Comparison of ENCODE assay signal across 18 cellular contexts in the genomic region with DNA sequence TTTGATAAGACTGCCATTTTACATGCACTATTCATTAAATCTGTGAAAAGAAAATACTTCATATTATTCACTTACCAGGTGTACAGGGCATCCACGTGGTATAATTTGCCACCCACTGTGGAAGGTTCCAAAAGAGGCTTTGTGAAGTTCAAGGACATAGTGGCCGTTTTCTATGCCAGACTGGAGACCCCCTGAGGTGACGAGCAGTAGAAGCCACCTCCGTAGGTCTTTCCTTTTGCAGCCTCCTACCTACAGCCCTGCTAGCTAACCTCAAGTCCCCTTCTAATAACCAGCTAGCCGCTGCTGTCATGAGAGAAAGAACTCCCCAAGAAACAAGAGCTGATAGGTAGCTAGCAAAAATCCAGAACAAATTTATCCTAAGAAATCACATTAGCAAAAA.
"Had no signal": no experiment of that assay in that cellular context is flagged by ENCODE, and none has a peak within 500 bp of the region (broad histone marks: within the 10 kb centered on the region; RNA-seq: fewer than 3 reads in every experiment).

No MANE protein-coding gene starts in this region.

- H3K9me3 ChIP-seq: esophagus muscularis mucosa, gastroesophageal sphincter, heart left ventricle, prostate gland, tibial nerve, uterus had no signal

- H3K4me2 ChIP-seq: neural progenitor cell had no signal

- H3K27me3 ChIP-seq: cardiac muscle cell, esophagus muscularis mucosa, gastroesophageal sphincter, heart left ventricle, neural progenitor cell, tibial nerve, uterus had no signal

- ATAC-seq: activated CD4-positive, alpha-beta T cell treated with anti-CD3 and anti-CD28 coated beads for 36 hours; gastroesophageal sphincter; heart left ventricle; naive thymus-derived CD4-positive, alpha-beta T cell; right cardiac atrium had no signal

- H3K4me1 ChIP-seq: esophagus muscularis mucosa, gastroesophageal sphincter, prostate gland, uterus had no signal

- H2AFZ ChIP-seq: neural progenitor cell had no signal

- H3K36me3 ChIP-seq: cardiac muscle cell, gastroesophageal sphincter, neural progenitor cell, prostate gland, tibial nerve, uterus had no signal

- H3K4me3 ChIP-seq: cardiac muscle cell, esophagus muscularis mucosa, gastroesophageal sphincter, heart left ventricle, neural progenitor cell, prostate gland, skin epidermis, tibial nerve, uterus had no signal

- DNase-seq: activated CD4-positive, alpha-beta memory T cell treated with anti-CD3 and anti-CD28 coated beads for 36 hours; activated CD4-positive, alpha-beta T cell treated with anti-CD3 and anti-CD28 coated beads for 36 hours; activated T-cell treated with anti-CD3 and anti-CD28 coated beads for 4 hours; amniotic stem cell; effector CD8-positive, alpha-beta T cell; heart left ventricle; naive thymus-derived CD4-positive, alpha-beta T cell; right cardiac atrium; stimulated activated CD4-positive, alpha-beta T cell treated with anti-CD3 and anti-CD28 coated beads, Interleukin-15, amount 100 ng/mL, for 24 hours; stimulated activated CD4-positive, alpha-beta T cell treated with anti-CD3 and anti-CD28 coated beads, Interleukin-2, amount 100 ng/mL, for 48 hours; uterus had no signal

- H3K27ac ChIP-seq: cardiac muscle cell, esophagus muscularis mucosa, gastroesophageal sphincter, heart left ventricle, neural progenitor cell, prostate gland, skin epidermis, tibial nerve, uterus had no signal

- H3K9ac ChIP-seq: neural progenitor cell had no signal
